13 cellular contexts compared by ENCODE assay signal in the genomic region with DNA sequence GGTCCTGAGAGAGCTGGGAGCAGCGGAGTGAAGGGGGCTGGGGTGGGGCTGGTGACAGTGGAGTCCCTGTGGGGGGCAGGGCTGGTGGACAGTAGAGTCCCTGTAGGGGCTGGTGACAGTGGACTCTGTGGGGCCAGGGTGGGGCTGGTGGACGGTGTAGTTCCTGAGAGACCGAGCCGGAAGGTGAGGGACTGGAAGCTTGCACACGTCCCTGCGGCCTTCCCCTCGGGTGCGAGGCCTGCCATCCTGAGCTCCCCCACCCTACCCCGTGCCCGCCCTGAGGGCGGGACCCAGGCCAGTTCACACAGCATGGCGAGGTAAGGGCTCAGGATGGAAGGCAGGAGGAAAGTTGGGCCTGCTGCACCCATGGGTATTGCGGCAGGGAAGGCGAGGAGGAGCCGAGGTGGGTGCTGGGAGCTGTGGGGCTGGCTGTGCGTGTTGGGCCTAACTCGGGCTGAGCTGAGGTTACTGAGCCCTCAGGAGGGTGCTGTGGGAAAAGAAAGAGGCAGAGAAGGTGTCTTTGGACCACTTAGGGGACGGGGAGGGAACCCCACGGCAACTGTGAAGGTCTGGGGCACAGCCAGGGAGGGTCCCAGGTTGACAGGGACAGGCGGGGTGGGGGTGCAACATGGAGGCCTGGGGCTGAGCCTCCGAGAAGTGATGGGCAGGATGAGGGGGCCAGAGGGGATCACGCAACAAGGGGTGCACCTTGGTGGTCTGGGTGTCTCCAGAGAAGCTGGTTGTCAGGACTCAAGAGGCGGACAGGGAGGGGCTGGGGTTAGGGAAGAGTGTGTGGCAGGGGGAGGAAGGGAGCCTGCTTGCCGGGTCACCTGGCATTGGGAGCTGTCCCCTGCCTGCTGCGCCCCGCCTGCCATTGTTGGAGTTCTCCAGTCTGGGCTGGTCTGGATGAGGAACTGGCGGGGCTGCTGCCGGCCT.
DNase-seq lines count a peak whose midpoint lies in the region; ATAC-seq and TF ChIP-seq lines count a peak whose summit lies in the region.
"Had no signal": no experiment of that assay in that cellular context is flagged by ENCODE, and none has a peak within 500 bp of the region (broad histone marks: within the 10 kb centered on the region; RNA-seq: fewer than 3 reads in every experiment).

No MANE protein-coding gene starts in this region.

- TF ChIP-seq CTCF in CD14-positive monocyte (IDR thresholded peaks at IDR 0.05) (no peak), activated B cell treated with CpG ODN at 0.5 μM for 24 hours (IDR thresholded peaks at IDR 0.05) (no peak), foreskin keratinocyte (conservative IDR thresholded peaks at IDR 0.05) (no peak)

- H3K27me3 Mint-ChIP-seq in CD14-positive monocyte (ENCODE audit: low read depth in 3 of 3) (peaks cover 2 to 5% (median 4%) of the 10 kb centered on the region in 3 donors), activated B cell treated with CpG ODN at 0.5 μM for 24 hours (no peaks in the 10 kb centered on the region)
- no peaks in the 10 kb centered on the region for H3K27me3 Mint-ChIP-seq in stimulated activated memory B cell treated with anti-CD40 and anti-IgM and Interleukin-4, amounts not matched to agents 10 μg/mL and 1 μg/mL and 100 μg/mL, for 72 hours

- H3K4me3 Mint-ChIP-seq in CD14-positive monocyte (no peak overlapping the region), activated B cell treated with CpG ODN at 0.5 μM for 24 hours (peak overlapping the region; percentile 38)
- no peak overlapping the region for H3K4me3 Mint-ChIP-seq in stimulated activated memory B cell treated with anti-CD40 and anti-IgM and Interleukin-4, amounts not matched to agents 10 μg/mL and 1 μg/mL and 100 μg/mL, for 72 hours

- ATAC-seq in activated B cell treated with CpG ODN at 0.5 μM for 24 hours (ENCODE audit: low read depth) (no peak), left colon (peak; percentile 5), HG03521 (IDR thresholded peaks at IDR 0.05; ENCODE audit: unreplicated experiment) (no peak), foreskin keratinocyte (no peak)
- no peak for ATAC-seq in stimulated activated memory B cell treated with anti-CD40 and anti-IgM and Interleukin-4, amounts not matched to agents 10 μg/mL and 1 μg/mL and 100 μg/mL, for 72 hours

- no peak overlapping the region for H3K27ac ChIP-seq in foreskin keratinocyte
- H3K27ac ChIP-seq: KMS-11, SJSA1 had no signal

- POLR2A ChIA-PET in activated B cell treated with CpG ODN at 0.5 μM for 24 hours (lab: Charles Lee) = no interaction called here

- CTCF ChIA-PET in activated B cell treated with CpG ODN at 0.5 μM for 24 hours (lab: Charles Lee) = no interaction called here

- H3K27ac Mint-ChIP-seq in CD14-positive monocyte (peak overlapping the region in 2 of 7 donors; percentile 31 to 69), activated B cell treated with CpG ODN at 0.5 μM for 24 hours (no peak overlapping the region)
- H3K27ac Mint-ChIP-seq in stimulated activated memory B cell treated with anti-CD40 and anti-IgM and Interleukin-4, amounts not matched to agents 10 μg/mL and 1 μg/mL and 100 μg/mL, for 72 hours = peak overlapping the region; percentile 77

- H3K4me1 Mint-ChIP-seq in CD14-positive monocyte (peaks cover 10% of the 10 kb centered on the region), activated B cell treated with CpG ODN at 0.5 μM for 24 hours (peaks cover 30% of the 10 kb centered on the region)
- H3K4me1 Mint-ChIP-seq in stimulated activated memory B cell treated with anti-CD40 and anti-IgM and Interleukin-4, amounts not matched to agents 10 μg/mL and 1 μg/mL and 100 μg/mL, for 72 hours = peaks cover 25% of the 10 kb centered on the region

- H3K36me3 Mint-ChIP-seq in CD14-positive monocyte (no peaks in the 10 kb centered on the region), activated B cell treated with CpG ODN at 0.5 μM for 24 hours (ENCODE audit: low read depth) (peaks cover 8% of the 10 kb centered on the region)
- H3K36me3 Mint-ChIP-seq in stimulated activated memory B cell treated with anti-CD40 and anti-IgM and Interleukin-4, amounts not matched to agents 10 μg/mL and 1 μg/mL and 100 μg/mL, for 72 hours = peaks cover 8% of the 10 kb centered on the region

- DNase-seq in CD14-positive monocyte (ENCODE audit: low spot score) (peak; percentile 26), activated B cell treated with CpG ODN at 0.5 μM for 24 hours (no peak), left colon (no peak), foreskin keratinocyte (no peak)
- no peak for DNase-seq in activated effector memory CD4-positive, alpha-beta T cell treated with anti-CD3 and anti-CD28 coated beads, Interleukin-2, amount 50 U/mL, for 16 hours
- DNase-seq: C1 segment of cervical spinal cord, COR-L47, NCI-H1092 treated with DMSO at 0.1 percent for 48 hours, NCI-H1694 had no signal

- H3K9me3 Mint-ChIP-seq in CD14-positive monocyte (peaks cover 0 to 1% (median 0%) of the 10 kb centered on the region in 7 donors), activated B cell treated with CpG ODN at 0.5 μM for 24 hours (no peaks in the 10 kb centered on the region)
- H3K9me3 Mint-ChIP-seq in stimulated activated memory B cell treated with anti-CD40 and anti-IgM and Interleukin-4, amounts not matched to agents 10 μg/mL and 1 μg/mL and 100 μg/mL, for 72 hours = no peaks in the 10 kb centered on the region

- no peaks in the 10 kb centered on the region for H3K4me1 ChIP-seq in foreskin keratinocyte
- H3K4me1 ChIP-seq: SJSA1 had no signal

- intact Hi-C loops in CD14-positive monocyte (cut with micrococcal nuclease) = no loop called here
- intact Hi-C loops in activated B cell treated with CpG ODN at 0.5 μM for 24 hours (cut with micrococcal nuclease) = no loop called here
- intact Hi-C loops in left colon (cut with DNase I, micrococcal nuclease) = no loop called here

- H3K27me3 ChIP-seq in foreskin keratinocyte = no peaks in the 10 kb centered on the region
